In genomic region chr1:156157506-156157905, GRCh38 we compare ENCODE assay signal across 22 cellular contexts. TPM values are rescaled to one million over a fixed set of nuclear protein-coding genes. Genes with fewer than 3 reads are reported as not detected.
A peak's percentile ranks its signal among the peaks of the same experiment; 100 is the strongest.
DNase-seq lines count a peak whose midpoint lies in the region; ATAC-seq and TF ChIP-seq lines count a peak whose summit lies in the region.
"Had no signal": no experiment of that assay in that cellular context is flagged by ENCODE, and none has a peak within 500 bp of the region (broad histone marks: within the 10 kb centered on the region; RNA-seq: fewer than 3 reads in every experiment).

No MANE protein-coding gene starts in this region.

- H3K4me1 ChIP-seq in Loucy (ENCODE audit: insufficient read depth, low read length, poor library complexity, severe bottlenecking) (peaks cover 38% of the 10 kb centered on the region), ascending aorta (peaks cover 0 to 7% of the 10 kb centered on the region in 2 donors)

- peaks cover 88% of the 10 kb centered on the region for H3K4me1 Mint-ChIP-seq in activated CD4-positive, alpha-beta T cell treated with anti-CD3 and anti-CD28 coated beads for 36 hours
- peaks cover 46% of the 10 kb centered on the region for H3K4me1 Mint-ChIP-seq in central memory CD8-positive, alpha-beta T cell

- no peak for ATAC-seq in activated CD4-positive, alpha-beta T cell treated with anti-CD3 and anti-CD28 coated beads for 36 hours
- peak; percentile 55 for ATAC-seq in central memory CD8-positive, alpha-beta T cell (replicated peaks; ENCODE audit: extremely low read depth, poor library complexity, severe bottlenecking)
- ATAC-seq: body of pancreas, left ventricle myocardium superior, mucosa of descending colon had no signal

- no peak overlapping the region for H2AFZ ChIP-seq in Loucy (ENCODE audit: low read length)

- H3K4me2 ChIP-seq in Loucy (ENCODE audit: low read depth, low read length, poor library complexity, severe bottlenecking), result peak overlapping the region; percentile 61

- H3K36me3 Mint-ChIP-seq in activated CD4-positive, alpha-beta T cell treated with anti-CD3 and anti-CD28 coated beads for 36 hours (ENCODE audit: low read depth), result peaks cover 62% of the 10 kb centered on the region
- peaks cover 30% of the 10 kb centered on the region for H3K36me3 Mint-ChIP-seq in central memory CD8-positive, alpha-beta T cell (ENCODE audit: insufficient read depth)
- H3K36me3 Mint-ChIP-seq: activated naive CD8-positive, alpha-beta T cell had no signal

- no peaks in the 10 kb centered on the region for H3K9me3 Mint-ChIP-seq in activated CD4-positive, alpha-beta T cell treated with anti-CD3 and anti-CD28 coated beads for 36 hours (ENCODE audit: low read depth)
- no peaks in the 10 kb centered on the region for H3K9me3 Mint-ChIP-seq in central memory CD8-positive, alpha-beta T cell
- H3K9me3 Mint-ChIP-seq: H9 had no signal

- H4K20me1 ChIP-seq in Loucy (ENCODE audit: insufficient read depth, low read length, poor library complexity, severe bottlenecking), result no peaks in the 10 kb centered on the region

- H3K4me3 Mint-ChIP-seq in activated CD4-positive, alpha-beta T cell treated with anti-CD3 and anti-CD28 coated beads for 36 hours, result peak overlapping the region; percentile 90
- peak overlapping the region; percentile 80 for H3K4me3 Mint-ChIP-seq in central memory CD8-positive, alpha-beta T cell
- H3K4me3 Mint-ChIP-seq: H9 had no signal

- no peaks in the 10 kb centered on the region for H3F3A ChIP-seq in Loucy (ENCODE audit: low read depth)

- no peak overlapping the region for H3K27ac ChIP-seq in ascending aorta
- H3K27ac ChIP-seq: body of pancreas, SK-N-MC, uterus had no signal

- no peak for TF ChIP-seq CTCF in GM12864 (IDR thresholded peaks at IDR 0.05; ENCODE audit: low read depth, low read length, missing control alignments)
- TF ChIP-seq CTCF in Loucy (conservative IDR thresholded peaks at IDR 0.05; ENCODE audit: low read length), result no peak
- no peak for TF ChIP-seq CTCF in ascending aorta (IDR thresholded peaks at IDR 0.05)

- H3K9me2 ChIP-seq in Loucy (replicated peaks; ENCODE audit: low read depth, low read length), result no peaks in the 10 kb centered on the region

- intact Hi-C loops in activated CD4-positive, alpha-beta T cell treated with anti-CD3 and anti-CD28 coated beads for 36 hours (cut with DNase I, micrococcal nuclease), result no loop called here
- intact Hi-C loops in ascending aorta (cut with DNase I), result no loop called here

- H3K9me3 ChIP-seq in Loucy (ENCODE audit: insufficient read depth, low read depth, low read length) (no peaks in the 10 kb centered on the region), ascending aorta (no peaks in the 10 kb centered on the region)
- H3K9me3 ChIP-seq: body of pancreas, MG63, mucosa of descending colon, Peyer's patch, uterus had no signal

- no peak for DNase-seq in activated CD4-positive, alpha-beta T cell treated with anti-CD3 and anti-CD28 coated beads for 36 hours
- DNase-seq in activated CD4-positive, alpha-beta T cell treated with anti-CD3 and anti-CD28 coated beads for 4 hours, result no peak
- peak; percentile 72 for DNase-seq in GM12864 (ENCODE audit: low read depth)
- DNase-seq in central memory CD8-positive, alpha-beta T cell (ENCODE audit: low spot score in 2 of 2), result no peak
- DNase-seq in EL, result no peak
- no peak for DNase-seq in ascending aorta (ENCODE audit: low spot score in 2 of 2)
- DNase-seq in activated gamma-delta T cell (lab: John Stamatoyannopoulos, UW), result no peak
- DNase-seq: 8988T; body of pancreas; C1 segment of cervical spinal cord; H9; left ventricle myocardium superior; MG63; NCI-H1694 treated with DMSO at 0.1 percent for 48 hours; NCI-H226; Peyer's patch; stimulated activated CD4-positive, alpha-beta T cell treated with anti-CD3 and anti-CD28 coated beads, Interleukin-4, amount 100 ng/mL, for 24 hours; uterus had no signal

- no peaks in the 10 kb centered on the region for H3K27me3 Mint-ChIP-seq in activated CD4-positive, alpha-beta T cell treated with anti-CD3 and anti-CD28 coated beads for 36 hours
- no peaks in the 10 kb centered on the region for H3K27me3 Mint-ChIP-seq in central memory CD8-positive, alpha-beta T cell
- H3K27me3 Mint-ChIP-seq: activated naive CD8-positive, alpha-beta T cell had no signal

- POLR2A ChIA-PET in activated CD4-positive, alpha-beta T cell treated with anti-CD3 and anti-CD28 coated beads for 36 hours (lab: Charles Lee), result interaction anchor here (0.6 kb wide), 2 partner anchors 37 to 48 kb away, joined by 3 to 4 read pairs; no protein-coding TSS in a partner anchor

- H3K27ac Mint-ChIP-seq in activated CD4-positive, alpha-beta T cell treated with anti-CD3 and anti-CD28 coated beads for 36 hours, result peak overlapping the region; percentile 88
- H3K27ac Mint-ChIP-seq in central memory CD8-positive, alpha-beta T cell (ENCODE audit: low read depth), result peak overlapping the region; percentile 84
- H3K27ac Mint-ChIP-seq: activated naive CD8-positive, alpha-beta T cell had no signal

- no peaks in the 10 kb centered on the region for H3K79me2 ChIP-seq in Loucy (ENCODE audit: insufficient read depth, low read length)

- H3K9ac ChIP-seq in Loucy (ENCODE audit: low read depth, low read length, poor library complexity, severe bottlenecking), result no peak overlapping the region

- H3K36me3 ChIP-seq in Loucy (ENCODE audit: insufficient read depth, low read length), result no peaks in the 10 kb centered on the region
- no peaks in the 10 kb centered on the region for H3K36me3 ChIP-seq in ascending aorta
- H3K36me3 ChIP-seq: MG63, Peyer's patch, uterus had no signal

- H3K27me3 ChIP-seq in Loucy (ENCODE audit: insufficient read depth, low read length, poor library complexity, severe bottlenecking), result no peaks in the 10 kb centered on the region
- H3K27me3 ChIP-seq in ascending aorta, result no peaks in the 10 kb centered on the region
- H3K27me3 ChIP-seq: body of pancreas, MG63, Peyer's patch, uterus had no signal

- CTCF ChIA-PET in activated CD4-positive, alpha-beta T cell treated with anti-CD3 and anti-CD28 coated beads for 36 hours (lab: Charles Lee), result interaction anchor here (1.2 kb wide), 1 partner anchor 66 kb away, joined by 3 read pairs; no protein-coding TSS in a partner anchor

- peak overlapping the region; percentile 20 for H3K4me3 ChIP-seq in GM12864 (ENCODE audit: low read depth, low read length)
- H3K4me3 ChIP-seq in Loucy (ENCODE audit: low read length, poor library complexity, severe bottlenecking), result peak overlapping the region; percentile 37
- H3K4me3 ChIP-seq in ascending aorta, result no peak overlapping the region
- H3K4me3 ChIP-seq: body of pancreas, MG63, mucosa of descending colon, Peyer's patch, SK-N-MC, uterus had no signal

RNA-seq across cellular contexts. Expression of gene SEMA4A, which starts 4.1 kb away (rescaled TPM):
- 10 to 100 TPM; 53.3 to 64.5 TPM for total RNA-seq in activated CD4-positive, alpha-beta T cell treated with anti-CD3 and anti-CD28 coated beads for 36 hours
- 0.64 TPM for total RNA-seq in ascending aorta

RNA-seq across cellular contexts. Expression of gene SLC25A44, which starts 36.4 kb away (rescaled TPM):
- total RNA-seq in activated CD4-positive, alpha-beta T cell treated with anti-CD3 and anti-CD28 coated beads for 36 hours, result 10 to 100 TPM; 42.4 to 51.9 TPM
- total RNA-seq in ascending aorta, result 13.5 TPM

RNA-seq across cellular contexts. Expression of gene LMNA, which starts 43.0 kb away (rescaled TPM):
- total RNA-seq in activated CD4-positive, alpha-beta T cell treated with anti-CD3 and anti-CD28 coated beads for 36 hours, result 100 to 1,000 TPM; 184 to 218 TPM
- 783 TPM for total RNA-seq in ascending aorta

RNA-seq across cellular contexts. Expression of gene PMF1, which starts 55.3 kb away (rescaled TPM):
- total RNA-seq in activated CD4-positive, alpha-beta T cell treated with anti-CD3 and anti-CD28 coated beads for 36 hours, result 100 to 1,000 TPM; 108 to 117 TPM
- 61.4 TPM for total RNA-seq in ascending aorta

Comparison
In these comparisons a context has a peak if more than half of its experiments do, and no peak if none do; other contexts are left out.
1. H3K4me3 ChIP-seq: peak in GM12864 (single experiment) and Loucy (single experiment); none in ascending aorta (0 of 2).
2. RNA of gene SEMA4A, which starts 4.1 kb away (total RNA-seq): 53.3 to 64.5 TPM in activated CD4-positive, alpha-beta T cell treated with anti-CD3 and anti-CD28 coated beads for 36 hours; 0.64 TPM in ascending aorta (single experiment); every median in the first group is over 10 times any median in the second.